Comparison of ENCODE assay signal across 18 cellular contexts in the genomic region with DNA sequence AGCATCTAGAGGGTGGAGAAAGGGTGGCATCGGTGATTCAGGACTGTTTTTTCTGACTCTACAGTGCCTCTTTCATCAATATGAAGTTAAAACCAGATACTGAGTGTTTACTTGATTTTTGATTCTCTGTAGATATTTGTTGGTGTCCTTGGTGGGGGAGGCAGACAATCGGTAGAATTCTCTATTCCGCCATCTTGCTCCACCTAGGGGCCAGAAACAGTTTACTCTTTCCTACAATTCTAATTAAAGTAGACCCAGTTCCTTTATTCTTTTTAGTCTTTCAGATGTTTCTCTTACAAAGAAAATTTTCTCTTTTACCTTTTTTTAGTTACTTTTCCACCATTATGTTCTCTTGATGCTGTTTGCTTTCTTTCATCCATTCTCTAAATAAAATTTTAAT.
DNase-seq lines count a peak whose midpoint lies in the region; ATAC-seq, FAIRE-seq and TF ChIP-seq lines count a peak whose summit lies in the region.
"Had no signal": no experiment of that assay in that cellular context is flagged by ENCODE, and none has a peak within 500 bp of the region (broad histone marks: within the 10 kb centered on the region; RNA-seq: fewer than 3 reads in every experiment).

No MANE protein-coding gene starts in this region.

- WGBS in HepG2 (ENCODE audit: low lambda C conversion rate) = 5% methylated on average over 3 of the region's 3 CpGs
- 80% methylated on average over 3 of the region's 3 CpGs for WGBS in right lobe of liver (ENCODE audit: insufficient coverage, low coverage, low lambda C conversion rate, missing lambda C conversion rate)

- H3K9ac ChIP-seq in HepG2 (ENCODE audit: insufficient read depth, low read depth, low read length) = no peak overlapping the region

- no TSS peak for BruUV-seq in HepG2 (replicated peaks; lab: Mats Ljungman, UMichigan)

- TF ChIP-seq POLR2A in HepG2 (IDR thresholded peaks at IDR 0.05; ENCODE audit: insufficient read depth in 1 of 2, low read depth in 2 of 2, low read length in 2 of 2) (no peak), right lobe of liver (IDR thresholded peaks at IDR 0.05) (no peak)

- TF ChIP-seq EP300 in HepG2 (IDR thresholded peaks at IDR 0.05; ENCODE audit: low read depth in 2 of 2, low read length in 2 of 2) (no peak), HepG2 (CRISPR knock-in tag; IDR thresholded peaks at IDR 0.05; ENCODE audit: borderline replicate concordance) (no peak)

- TF ChIP-seq CTCF in HepG2 (CRISPR knock-in tag; IDR thresholded peaks at IDR 0.05) = no peak
- no peak for TF ChIP-seq CTCF in right lobe of liver (IDR thresholded peaks at IDR 0.05)
- peak; percentile 44 for TF ChIP-seq CTCF in epithelial cell of proximal tubule (conservative IDR thresholded peaks at IDR 0.05; ENCODE audit: low read depth, low read length)

- H3K27me3 ChIP-seq in HepG2 (ENCODE audit: control insufficient read depth in 1 of 2, insufficient read depth in 2 of 2, low read length in 2 of 2) = no peaks in the 10 kb centered on the region
- no peaks in the 10 kb centered on the region for H3K27me3 ChIP-seq in right lobe of liver

- CTCF ChIA-PET in HepG2 (lab: Yijun Ruan, JAX; ENCODE audit: low intra/inter-chr PET ratio, low total read pairs) = no interaction called here

- H3K9me3 ChIP-seq in HepG2 (ENCODE audit: low read length) = peaks cover 5% of the 10 kb centered on the region
- no peaks in the 10 kb centered on the region for H3K9me3 ChIP-seq in right lobe of liver
- H3K9me3 ChIP-seq: lower lobe of right lung had no signal

- no peaks in the 10 kb centered on the region for H3K79me2 ChIP-seq in HepG2 (ENCODE audit: insufficient read depth, low read length)

- intact Hi-C loops in HepG2 (cut with micrococcal nuclease; ENCODE audit: unreplicated experiment) = loop anchor here (5.0 kb wide), 2 partner anchors 339 to 454 kb away; no protein-coding TSS in a partner anchor
- intact Hi-C loops in right lobe of liver (cut with DNase I) = no loop called here
- intact Hi-C loops in posterior cingulate gyrus (cut with DNase I) = no loop called here

- DNase-seq in HepG2 (ENCODE audit: low spot score) = no peak
- no peak for DNase-seq in right lobe of liver
- peak; percentile 26 for DNase-seq in SK-MEL-5 (ENCODE audit: low read depth, low spot score)
- DNase-seq in epithelial cell of proximal tubule (ENCODE audit: low read depth) = no peak
- no peak for DNase-seq in HUDEP-2 (lab: John Stamatoyannopoulos, UW; ENCODE audit: unreplicated experiment in 76 of 76)
- no peak for DNase-seq in posterior cingulate gyrus
- DNase-seq in DMS53 treated with DMSO at 0.1 percent for 48 hours (lab: John Stamatoyannopoulos, UW; ENCODE audit: unreplicated experiment) = no peak
- no peak for DNase-seq in ecto neural progenitor cell (ENCODE audit: low spot score)
- DNase-seq: ACHN; activated CD8-positive, alpha-beta T cell treated with anti-CD3 and anti-CD28 coated beads, Interleukin-2, amount 10 ng/mL, durations not matched to agents 7 days and 5 days; amygdala; dermis blood vessel endothelial cell; IMR-90; lower lobe of right lung; naive B cell; NCI-H1436; NCI-H226 had no signal

- in situ Hi-C loops in HepG2 (cut with HindIII; ENCODE audit: extremely low pct_ligation_motif_present, low pct_unique_long_range_greater_than_20kb) (no loop called here), SK-MEL-5 (cut with HindIII; ENCODE audit: low pct_unique_long_range_greater_than_20kb, low sequenced_read_pairs) (no loop called here)

- POLR2A ChIA-PET in HepG2 (lab: Yijun Ruan, JAX) = no interaction called here

- TF ChIP-seq RAD21 in HepG2 (CRISPR knock-in tag; IDR thresholded peaks at IDR 0.05) = no peak

- H2AFZ ChIP-seq in HepG2 (ENCODE audit: low read length) = no peak overlapping the region

- no peak overlapping the region for H3K27ac ChIP-seq in HepG2 (ENCODE audit: extremely low read length, insufficient read depth, low read length)
- no peak overlapping the region for H3K27ac ChIP-seq in right lobe of liver
- H3K27ac ChIP-seq: lower lobe of right lung had no signal

- no peak for FAIRE-seq in HepG2 (lab: Jason Lieb, UNC)
- FAIRE-seq: H54 had no signal

- no peak overlapping the region for H3K4me3 ChIP-seq in HepG2 (replicated peaks in 1 of 3; ENCODE audit: insufficient read depth in 1 of 3, low read depth in 2 of 3, low read length in 3 of 3)
- no peak overlapping the region for H3K4me3 ChIP-seq in right lobe of liver
- no peak overlapping the region for H3K4me3 ChIP-seq in epithelial cell of proximal tubule (ENCODE audit: low read depth, low read length)
- H3K4me3 ChIP-seq: lower lobe of right lung had no signal

- H3K36me3 ChIP-seq in HepG2 (replicated peaks in 1 of 2; ENCODE audit: control insufficient read depth in 1 of 2, insufficient read depth in 2 of 2, low read length in 2 of 2) (no peaks in the 10 kb centered on the region), right lobe of liver (no peaks in the 10 kb centered on the region)
- H3K36me3 ChIP-seq: lower lobe of right lung had no signal

- no peaks in the 10 kb centered on the region for H4K20me1 ChIP-seq in HepG2 (ENCODE audit: insufficient read depth, low read length)

- peak; percentile 39; the same call in 1 of the 3 replicates for ATAC-seq in HepG2
- ATAC-seq in right lobe of liver = no peak
- ATAC-seq: activated CD8-positive, alpha-beta T cell treated with anti-CD3 and anti-CD28 coated beads, Interleukin-2, amount 10 ng/mL, durations not matched to agents 7 days and 5 days; lower lobe of right lung had no signal

- H3K4me2 ChIP-seq in HepG2 (ENCODE audit: low read depth, low read length) = no peak overlapping the region

- no peaks in the 10 kb centered on the region for H3K4me1 ChIP-seq in HepG2 (ENCODE audit: insufficient read depth, low read length)
- no peaks in the 10 kb centered on the region for H3K4me1 ChIP-seq in right lobe of liver
- H3K4me1 ChIP-seq: lower lobe of right lung had no signal

TF ChIP-seq in HepG2, 621 proteins besides CTCF, POLR2A, EP300 and RAD21:
- TF ChIP-seq, protein P1, sequence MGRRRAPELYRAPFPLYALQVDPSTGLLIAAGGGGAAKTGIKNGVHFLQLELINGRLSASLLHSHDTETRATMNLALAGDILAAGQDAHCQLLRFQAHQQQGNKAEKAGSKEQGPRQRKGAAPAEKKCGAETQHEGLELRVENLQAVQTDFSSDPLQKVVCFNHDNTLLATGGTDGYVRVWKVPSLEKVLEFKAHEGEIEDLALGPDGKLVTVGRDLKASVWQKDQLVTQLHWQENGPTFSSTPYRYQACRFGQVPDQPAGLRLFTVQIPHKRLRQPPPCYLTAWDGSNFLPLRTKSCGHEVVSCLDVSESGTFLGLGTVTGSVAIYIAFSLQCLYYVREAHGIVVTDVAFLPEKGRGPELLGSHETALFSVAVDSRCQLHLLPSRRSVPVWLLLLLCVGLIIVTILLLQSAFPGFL (CRISPR knock-in tag; IDR thresholded peaks at IDR 0.05) = no peak
- TF ChIP-seq, protein P2, sequence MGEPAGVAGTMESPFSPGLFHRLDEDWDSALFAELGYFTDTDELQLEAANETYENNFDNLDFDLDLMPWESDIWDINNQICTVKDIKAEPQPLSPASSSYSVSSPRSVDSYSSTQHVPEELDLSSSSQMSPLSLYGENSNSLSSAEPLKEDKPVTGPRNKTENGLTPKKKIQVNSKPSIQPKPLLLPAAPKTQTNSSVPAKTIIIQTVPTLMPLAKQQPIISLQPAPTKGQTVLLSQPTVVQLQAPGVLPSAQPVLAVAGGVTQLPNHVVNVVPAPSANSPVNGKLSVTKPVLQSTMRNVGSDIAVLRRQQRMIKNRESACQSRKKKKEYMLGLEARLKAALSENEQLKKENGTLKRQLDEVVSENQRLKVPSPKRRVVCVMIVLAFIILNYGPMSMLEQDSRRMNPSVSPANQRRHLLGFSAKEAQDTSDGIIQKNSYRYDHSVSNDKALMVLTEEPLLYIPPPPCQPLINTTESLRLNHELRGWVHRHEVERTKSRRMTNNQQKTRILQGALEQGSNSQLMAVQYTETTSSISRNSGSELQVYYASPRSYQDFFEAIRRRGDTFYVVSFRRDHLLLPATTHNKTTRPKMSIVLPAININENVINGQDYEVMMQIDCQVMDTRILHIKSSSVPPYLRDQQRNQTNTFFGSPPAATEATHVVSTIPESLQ (CRISPR knock-in tag; conservative IDR thresholded peaks at IDR 0.05) = no peak
